In the genomic region with DNA sequence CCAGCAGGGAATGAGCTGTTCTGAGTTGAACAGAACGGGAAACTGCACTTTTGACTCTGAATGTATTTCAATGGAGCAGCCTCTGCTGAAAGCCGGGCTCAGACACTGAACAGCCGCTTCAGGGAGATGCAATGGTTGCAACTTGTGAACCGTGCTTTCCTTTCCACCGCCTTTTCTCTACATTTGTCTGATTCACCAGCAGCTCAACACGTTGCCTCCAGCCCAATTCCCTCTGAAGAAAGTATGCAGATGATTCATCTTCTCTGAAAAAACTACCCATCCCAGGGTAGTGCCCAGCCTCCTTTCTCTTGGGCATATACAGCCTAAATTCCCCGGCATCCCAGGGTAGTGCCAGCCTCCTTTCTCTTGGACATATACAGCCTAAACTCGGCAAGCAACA, we compare ENCODE assay signal across 14 cellular contexts.
DNase-seq lines count a peak whose midpoint lies in the region; ATAC-seq, FAIRE-seq and TF ChIP-seq lines count a peak whose summit lies in the region.
"Had no signal": no experiment of that assay in that cellular context is flagged by ENCODE, and none has a peak within 500 bp of the region (broad histone marks: within the 10 kb centered on the region; RNA-seq: fewer than 3 reads in every experiment).

No MANE protein-coding gene starts in this region.

- FAIRE-seq in astrocyte (lab: Jason Lieb, UNC) (peak; percentile 71), keratinocyte (lab: Jason Lieb, UNC) (peak; percentile 80), urothelium cell line (lab: Jason Lieb, UNC) (peak; percentile 13)
- FAIRE-seq: colon had no signal

- H3K4me1 Mint-ChIP-seq in MCF 10A (ENCODE audit: insufficient read depth, unreplicated experiment): peaks cover 25% of the 10 kb centered on the region
- peaks cover 37% of the 10 kb centered on the region for H3K4me1 Mint-ChIP-seq in astrocyte (ENCODE audit: low read depth, unreplicated experiment)
- H3K4me1 Mint-ChIP-seq: activated CD4-positive, alpha-beta memory T cell treated with anti-CD3 and anti-CD28 coated beads, Interleukin-2, amount 10 ng/mL, durations not matched to agents 7 days and 5 days had no signal

- H3K27ac Mint-ChIP-seq in MCF 10A (ENCODE audit: low read depth, unreplicated experiment): peak overlapping the region; percentile 2
- no peak overlapping the region for H3K27ac Mint-ChIP-seq in astrocyte (ENCODE audit: unreplicated experiment)
- H3K27ac Mint-ChIP-seq: activated CD4-positive, alpha-beta memory T cell treated with anti-CD3 and anti-CD28 coated beads, Interleukin-2, amount 10 ng/mL, durations not matched to agents 7 days and 5 days; memory B cell had no signal

- H3K36me3 Mint-ChIP-seq in MCF 10A (ENCODE audit: insufficient read depth, unreplicated experiment) (no peaks in the 10 kb centered on the region), astrocyte (ENCODE audit: low read depth, unreplicated experiment) (peaks cover 3% of the 10 kb centered on the region)

- DNase-seq in MCF 10A (ENCODE audit: unreplicated experiment) (peak; percentile 93), breast epithelium (ENCODE audit: low spot score in 2 of 2) (no peak), astrocyte (ENCODE audit: low read depth) (peak; percentile 73), keratinocyte (ENCODE audit: low read depth, low spot score) (peak; percentile 26), urothelium cell line (ENCODE audit: low spot score) (peak; percentile 78), midbrain (lab: John Stamatoyannopoulos, UW) (no peak)
- DNase-seq in activated CD4-positive, alpha-beta T cell treated with anti-CD3 and anti-CD28 coated beads, Interleukin-2, amount 50 U/mL, for 4 hours: no peak
- DNase-seq: 8988T; activated CD4-positive, alpha-beta memory T cell treated with anti-CD3 and anti-CD28 coated beads, Interleukin-2, amount 10 ng/mL, durations not matched to agents 7 days and 5 days; activated gamma-delta T cell had no signal

- no peaks in the 10 kb centered on the region for H3K79me2 ChIP-seq in astrocyte (ENCODE audit: insufficient read depth, low read length)
- no peaks in the 10 kb centered on the region for H3K79me2 ChIP-seq in keratinocyte (ENCODE audit: control insufficient read depth, insufficient read depth, low read length)

- H3K9ac ChIP-seq in astrocyte (ENCODE audit: low read length) (no peak overlapping the region), keratinocyte (ENCODE audit: control insufficient read depth, extremely low read depth, insufficient read depth, low read length) (no peak overlapping the region)

- H3K4me3 Mint-ChIP-seq in MCF 10A (ENCODE audit: unreplicated experiment) (no peak overlapping the region), astrocyte (ENCODE audit: unreplicated experiment) (no peak overlapping the region)
- H3K4me3 Mint-ChIP-seq: activated CD4-positive, alpha-beta memory T cell treated with anti-CD3 and anti-CD28 coated beads, Interleukin-2, amount 10 ng/mL, durations not matched to agents 7 days and 5 days; memory B cell had no signal

- H2AFZ ChIP-seq in astrocyte (ENCODE audit: low read depth, low read length) (no peak overlapping the region), keratinocyte (ENCODE audit: control insufficient read depth, low read length) (no peak overlapping the region)

- TF ChIP-seq CTCF in MCF 10A (IDR thresholded peaks at IDR 0.05; ENCODE audit: unreplicated experiment) (no peak), breast epithelium (IDR thresholded peaks at IDR 0.05) (no peak), astrocyte (IDR thresholded peaks at IDR 0.05; ENCODE audit: insufficient read depth, low read depth, low read length) (no peak), keratinocyte (optimal IDR thresholded peaks at IDR 0.05 in 1 of 3, IDR thresholded peaks at IDR 0.05 in 1 of 3, conservative IDR thresholded peaks at IDR 0.05 in 1 of 3; ENCODE audit: extremely low read depth in 1 of 3, insufficient read depth in 2 of 3, low read length in 3 of 3) (no peak)

- intact Hi-C loops in MCF 10A (cut with micrococcal nuclease): no loop called here
- intact Hi-C loops in breast epithelium (cut with DNase I; ENCODE audit: low total_unique reads): loop anchor here (5.0 kb wide), 1 partner anchor 694 kb away; no protein-coding TSS in a partner anchor

- H3K27ac ChIP-seq in breast epithelium: no peak overlapping the region
- no peak overlapping the region for H3K27ac ChIP-seq in astrocyte (ENCODE audit: low read depth, low read length)
- H3K27ac ChIP-seq in keratinocyte (ENCODE audit: control insufficient read depth, insufficient read depth, low read length): no peak overlapping the region

- no peak overlapping the region for H3K4me3 ChIP-seq in breast epithelium
- no peak overlapping the region for H3K4me3 ChIP-seq in astrocyte (ENCODE audit: insufficient read depth, low read depth, low read length)
- H3K4me3 ChIP-seq in keratinocyte (ENCODE audit: control insufficient read depth in 2 of 3, extremely low read depth in 1 of 3, insufficient read depth in 2 of 3, low read depth in 1 of 3, low read length in 3 of 3): no peak overlapping the region
- H3K4me3 ChIP-seq: right atrium auricular region had no signal

- H3K4me1 ChIP-seq in breast epithelium (no peaks in the 10 kb centered on the region), astrocyte (ENCODE audit: insufficient read depth, low read length) (peaks cover 38% of the 10 kb centered on the region), keratinocyte (ENCODE audit: control insufficient read depth, extremely low read depth, insufficient read depth, low read length) (peaks cover 7% of the 10 kb centered on the region)

- H3K9me3 ChIP-seq in breast epithelium (no peaks in the 10 kb centered on the region), astrocyte (ENCODE audit: insufficient read depth, low read depth, low read length) (no peaks in the 10 kb centered on the region), keratinocyte (ENCODE audit: control insufficient read depth, low read depth, low read length) (no peaks in the 10 kb centered on the region)
- H3K9me3 ChIP-seq: right atrium auricular region had no signal

- POLR2A ChIA-PET in MCF 10A (lab: Yijun Ruan, JAX): interaction anchor here (0.7 to 2.3 kb wide), 2 partner anchors 37 to 651 kb away, joined by 3 to 5 read pairs; no protein-coding TSS in a partner anchor

- no peak for TF ChIP-seq POLR2A in breast epithelium (IDR thresholded peaks at IDR 0.05)

- dilution Hi-C loops in keratinocyte (cut with MboI; ENCODE audit: extremely low pct_ligation_motif_present, low sequenced_read_pairs): no loop called here

- H3K9me1 ChIP-seq in keratinocyte (ENCODE audit: control insufficient read depth, extremely low read depth, insufficient read depth, low read length): no peaks in the 10 kb centered on the region

- no peaks in the 10 kb centered on the region for H4K20me1 ChIP-seq in astrocyte (ENCODE audit: insufficient read depth, low read length)
- H4K20me1 ChIP-seq in keratinocyte (ENCODE audit: control insufficient read depth, extremely low read depth, insufficient read depth, low read length): no peaks in the 10 kb centered on the region

- H3K4me2 ChIP-seq in astrocyte (ENCODE audit: low read length) (peak overlapping the region; percentile 33), keratinocyte (ENCODE audit: control insufficient read depth, extremely low read depth, insufficient read depth, low read depth, low read length) (no peak overlapping the region)

- H3K9me3 Mint-ChIP-seq in MCF 10A (ENCODE audit: unreplicated experiment) (no peaks in the 10 kb centered on the region), astrocyte (ENCODE audit: unreplicated experiment) (peaks cover 12% of the 10 kb centered on the region)

- no peak for ATAC-seq in HG03520 (IDR thresholded peaks at IDR 0.05; ENCODE audit: unreplicated experiment)

- CTCF ChIA-PET in MCF 10A (lab: Yijun Ruan, JAX): interaction anchor here (0.6 kb wide), 1 partner anchor 196 kb away, joined by 3 read pairs; no protein-coding TSS in a partner anchor

- H3K27me3 Mint-ChIP-seq in MCF 10A (ENCODE audit: insufficient read depth, unreplicated experiment): no peaks in the 10 kb centered on the region
- peaks cover 2% of the 10 kb centered on the region for H3K27me3 Mint-ChIP-seq in astrocyte (ENCODE audit: low read depth, unreplicated experiment)

- BruUV-seq in MCF 10A (replicated peaks; lab: Mats Ljungman, UMichigan): no TSS peak

- H3K27me3 ChIP-seq in breast epithelium (no peaks in the 10 kb centered on the region), astrocyte (ENCODE audit: insufficient read depth, low read length) (no peaks in the 10 kb centered on the region), keratinocyte (ENCODE audit: control insufficient read depth, extremely low read depth, insufficient read depth, low read length) (no peaks in the 10 kb centered on the region)
- H3K27me3 ChIP-seq: right atrium auricular region had no signal

- H3K36me3 ChIP-seq in breast epithelium: no peaks in the 10 kb centered on the region
- H3K36me3 ChIP-seq in astrocyte (ENCODE audit: insufficient read depth, low read length): no peaks in the 10 kb centered on the region
- H3K36me3 ChIP-seq in keratinocyte (ENCODE audit: control insufficient read depth in 2 of 2, extremely low read depth in 1 of 2, insufficient read depth in 2 of 2, low read length in 2 of 2): no peaks in the 10 kb centered on the region
- H3K36me3 ChIP-seq: right atrium auricular region had no signal

Comparison
In these comparisons a context has a peak if more than half of its experiments do, and no peak if none do; other contexts are left out.
1. DNase-seq: peak in MCF 10A (single experiment), astrocyte (single experiment), keratinocyte (single experiment) and urothelium cell line (single experiment); none in breast epithelium (0 of 2), activated CD4-positive, alpha-beta T cell treated with anti-CD3 and anti-CD28 coated beads, Interleukin-2, amount 50 U/mL, for 4 hours (0 of 2) and midbrain (single experiment).